In the genomic region with DNA sequence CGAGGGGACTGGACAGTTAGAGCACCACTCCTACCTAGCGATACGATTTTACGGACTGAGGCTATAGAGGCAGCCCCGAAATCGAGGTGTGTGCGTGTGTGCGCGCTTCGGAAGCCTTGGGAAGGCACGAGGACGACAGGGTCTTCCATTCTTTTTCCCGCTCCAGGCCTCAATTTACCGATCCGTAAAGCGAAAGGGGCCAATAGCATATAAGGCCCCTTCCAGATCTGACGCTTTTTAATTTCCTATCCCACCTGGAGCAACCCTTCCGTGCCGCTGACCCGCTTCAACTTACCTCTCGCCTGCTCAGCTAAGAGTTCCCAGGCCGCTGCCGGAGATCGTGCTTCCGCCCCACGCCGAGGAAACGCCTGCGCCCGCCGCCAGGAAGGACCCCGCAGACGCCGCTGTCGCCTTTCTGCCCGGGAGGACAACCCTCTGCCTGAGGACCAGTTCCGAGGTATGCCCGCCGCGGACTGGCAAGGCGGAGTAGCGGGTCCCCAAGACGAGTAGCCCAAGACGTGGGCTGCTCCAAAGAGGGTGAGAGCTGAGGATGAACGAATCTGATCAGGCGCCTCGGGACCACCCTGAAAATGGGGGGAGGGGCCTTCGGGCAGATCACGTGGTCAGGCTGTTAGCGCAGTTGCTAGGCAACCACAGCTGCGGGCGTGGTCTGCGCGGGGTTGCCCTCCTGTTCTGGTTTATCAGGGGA, we compare ENCODE assay signal across 1 cellular context.
TF ChIP-seq lines count a peak whose summit lies in the region.

EFTUD2 (minus strand) TSS at position 372 of the 709 bp plus-strand sequence. CDS start 4,924 bp downstream, outside the sequence.

TF ChIP-seq in HepG2, 621 proteins besides CTCF, POLR2A, EP300 and RAD21 (continued from another document and continues in another):
- TF ChIP-seq, protein P1, sequence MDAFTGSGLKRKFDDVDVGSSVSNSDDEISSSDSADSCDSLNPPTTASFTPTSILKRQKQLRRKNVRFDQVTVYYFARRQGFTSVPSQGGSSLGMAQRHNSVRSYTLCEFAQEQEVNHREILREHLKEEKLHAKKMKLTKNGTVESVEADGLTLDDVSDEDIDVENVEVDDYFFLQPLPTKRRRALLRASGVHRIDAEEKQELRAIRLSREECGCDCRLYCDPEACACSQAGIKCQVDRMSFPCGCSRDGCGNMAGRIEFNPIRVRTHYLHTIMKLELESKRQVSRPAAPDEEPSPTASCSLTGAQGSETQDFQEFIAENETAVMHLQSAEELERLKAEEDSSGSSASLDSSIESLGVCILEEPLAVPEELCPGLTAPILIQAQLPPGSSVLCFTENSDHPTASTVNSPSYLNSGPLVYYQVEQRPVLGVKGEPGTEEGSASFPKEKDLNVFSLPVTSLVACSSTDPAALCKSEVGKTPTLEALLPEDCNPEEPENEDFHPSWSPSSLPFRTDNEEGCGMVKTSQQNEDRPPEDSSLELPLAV (CRISPR knock-in tag; conservative IDR thresholded peaks at IDR 0.05; ENCODE audit: low read depth) = peak; percentile 77; the same call in 1 of the 2 replicates
- TF ChIP-seq BORCS8-MEF2B (CRISPR knock-in tag; IDR thresholded peaks at IDR 0.05) (peak; percentile 96), ZNF317 (CRISPR knock-in tag; IDR thresholded peaks at IDR 0.05) (peak; percentile 84; the same call in 1 of the 2 replicates), TBP (CRISPR knock-in tag; IDR thresholded peaks at IDR 0.05) (no peak; the same call in 1 of the 2 replicates), ZNF407 (CRISPR knock-in tag; IDR thresholded peaks at IDR 0.05; ENCODE audit: not compliant biosample characterization) (peak; percentile 90), GATAD2A (CRISPR knock-in tag; IDR thresholded peaks at IDR 0.05) (peak; percentile 82), RBM22 (optimal IDR thresholded peaks at IDR 0.05; ENCODE audit: low read length) (peak; percentile 54), ZNF747 (CRISPR knock-in tag; IDR thresholded peaks at IDR 0.05; ENCODE audit: borderline replicate concordance) (peak; percentile 96), KAT2B (IDR thresholded peaks at IDR 0.05; ENCODE audit: borderline replicate concordance, low read depth, low read length) (no peak), ELK4 (CRISPR knock-in tag; IDR thresholded peaks at IDR 0.05; ENCODE audit: borderline replicate concordance) (0 out of 2 replicates have a peak, but pooled peaks have one; percentile 82), IRF2 (CRISPR knock-in tag; IDR thresholded peaks at IDR 0.05) (peak; percentile 98), ZNF18 (CRISPR knock-in tag; IDR thresholded peaks at IDR 0.05; ENCODE audit: insufficient replicate concordance) (peak; percentile 41), NR2F2 (IDR thresholded peaks at IDR 0.05; ENCODE audit: borderline replicate concordance, low read depth) (peak; percentile 59; the same call in 1 of the 2 replicates), SYNCRIP (IDR thresholded peaks at IDR 0.05; ENCODE audit: insufficient read depth, low read depth, low read length) (no peak), POGZ (CRISPR knock-in tag; IDR thresholded peaks at IDR 0.05) (peak; percentile 85), ZNF790 (CRISPR knock-in tag; IDR thresholded peaks at IDR 0.05; ENCODE audit: borderline replicate concordance) (peak; percentile 79; the same call in 1 of the 2 replicates), ZNF614 (CRISPR knock-in tag; IDR thresholded peaks at IDR 0.05; ENCODE audit: borderline replicate concordance) (peak; percentile 97), GTF3A (CRISPR knock-in tag; conservative IDR thresholded peaks at IDR 0.05) (peak; percentile 98), CEBPB (IDR thresholded peaks at IDR 0.05; ENCODE audit: borderline replicate concordance, low read depth, low read length) (no peak), RARG (CRISPR knock-in tag; IDR thresholded peaks at IDR 0.05; ENCODE audit: low read depth) (peak; percentile 94; the same call in 1 of the 2 replicates), LCORL (IDR thresholded peaks at IDR 0.05) (peak; percentile 90), LCORL (CRISPR knock-in tag; IDR thresholded peaks at IDR 0.05) (no peak; the same call in none of the 2 replicates), ZMYM3 (CRISPR knock-in tag; IDR thresholded peaks at IDR 0.05) (no peak), SNAI1 (CRISPR knock-in tag; IDR thresholded peaks at IDR 0.05; ENCODE audit: borderline replicate concordance) (no peak), HOXA5 (CRISPR knock-in tag; IDR thresholded peaks at IDR 0.05) (peak; percentile 87), ZNF782 (CRISPR knock-in tag; IDR thresholded peaks at IDR 0.05; ENCODE audit: borderline replicate concordance) (peak; percentile 88; the same call in 1 of the 2 replicates), ZNF598 (CRISPR knock-in tag; IDR thresholded peaks at IDR 0.05; ENCODE audit: borderline replicate concordance) (peak; percentile 98), RBFOX2 (IDR thresholded peaks at IDR 0.05; ENCODE audit: low read depth, low read length) (peak; percentile 90), ZNF367 (CRISPR knock-in tag; IDR thresholded peaks at IDR 0.05; ENCODE audit: borderline replicate concordance) (peak; percentile 59; the same call in 1 of the 2 replicates), ZNF556 (CRISPR knock-in tag; IDR thresholded peaks at IDR 0.05; ENCODE audit: borderline replicate concordance) (peak; percentile 98; the same call in 1 of the 2 replicates), TGIF2 (CRISPR knock-in tag; IDR thresholded peaks at IDR 0.05) (no peak; the same call in 1 of the 2 replicates), TCF7L2 (IDR thresholded peaks at IDR 0.05; ENCODE audit: low read depth, low read length) (no peak), ZNF674 (CRISPR knock-in tag; IDR thresholded peaks at IDR 0.05; ENCODE audit: low read depth) (no peak), ZSCAN30 (CRISPR knock-in tag; IDR thresholded peaks at IDR 0.05) (peak; percentile 91; the same call in 1 of the 2 replicates), RELA (CRISPR knock-in tag; IDR thresholded peaks at IDR 0.05) (peak; percentile 87; the same call in 1 of the 2 replicates), ZNF431 (CRISPR knock-in tag; IDR thresholded peaks at IDR 0.05; ENCODE audit: borderline replicate concordance, low read depth) (peak; percentile 56; the same call in 1 of the 2 replicates), POLR2G (IDR thresholded peaks at IDR 0.05; ENCODE audit: low read depth, low read length) (peak; percentile 97), ZNF251 (CRISPR knock-in tag; IDR thresholded peaks at IDR 0.05) (0 out of 2 replicates have a peak, but pooled peaks have one; percentile 16), PCBP1 (IDR thresholded peaks at IDR 0.05; ENCODE audit: borderline replicate concordance, low read depth, low read length) (peak; percentile 93; the same call in 1 of the 2 replicates), WIZ (CRISPR knock-in tag; IDR thresholded peaks at IDR 0.05) (peak; percentile 57; the same call in 1 of the 2 replicates), ZNF788 (CRISPR knock-in tag; IDR thresholded peaks at IDR 0.05; ENCODE audit: borderline replicate concordance) (peak; percentile 97)
- TF ChIP-seq, protein P2, sequence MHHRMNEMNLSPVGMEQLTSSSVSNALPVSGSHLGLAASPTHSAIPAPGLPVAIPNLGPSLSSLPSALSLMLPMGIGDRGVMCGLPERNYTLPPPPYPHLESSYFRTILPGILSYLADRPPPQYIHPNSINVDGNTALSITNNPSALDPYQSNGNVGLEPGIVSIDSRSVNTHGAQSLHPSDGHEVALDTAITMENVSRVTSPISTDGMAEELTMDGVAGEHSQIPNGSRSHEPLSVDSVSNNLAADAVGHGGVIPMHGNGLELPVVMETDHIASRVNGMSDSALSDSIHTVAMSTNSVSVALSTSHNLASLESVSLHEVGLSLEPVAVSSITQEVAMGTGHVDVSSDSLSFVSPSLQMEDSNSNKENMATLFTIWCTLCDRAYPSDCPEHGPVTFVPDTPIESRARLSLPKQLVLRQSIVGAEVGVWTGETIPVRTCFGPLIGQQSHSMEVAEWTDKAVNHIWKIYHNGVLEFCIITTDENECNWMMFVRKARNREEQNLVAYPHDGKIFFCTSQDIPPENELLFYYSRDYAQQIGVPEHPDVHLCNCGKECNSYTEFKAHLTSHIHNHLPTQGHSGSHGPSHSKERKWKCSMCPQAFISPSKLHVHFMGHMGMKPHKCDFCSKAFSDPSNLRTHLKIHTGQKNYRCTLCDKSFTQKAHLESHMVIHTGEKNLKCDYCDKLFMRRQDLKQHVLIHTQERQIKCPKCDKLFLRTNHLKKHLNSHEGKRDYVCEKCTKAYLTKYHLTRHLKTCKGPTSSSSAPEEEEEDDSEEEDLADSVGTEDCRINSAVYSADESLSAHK (CRISPR knock-in tag; IDR thresholded peaks at IDR 0.05; ENCODE audit: borderline replicate concordance) = no peak
- TF ChIP-seq, protein P3, sequence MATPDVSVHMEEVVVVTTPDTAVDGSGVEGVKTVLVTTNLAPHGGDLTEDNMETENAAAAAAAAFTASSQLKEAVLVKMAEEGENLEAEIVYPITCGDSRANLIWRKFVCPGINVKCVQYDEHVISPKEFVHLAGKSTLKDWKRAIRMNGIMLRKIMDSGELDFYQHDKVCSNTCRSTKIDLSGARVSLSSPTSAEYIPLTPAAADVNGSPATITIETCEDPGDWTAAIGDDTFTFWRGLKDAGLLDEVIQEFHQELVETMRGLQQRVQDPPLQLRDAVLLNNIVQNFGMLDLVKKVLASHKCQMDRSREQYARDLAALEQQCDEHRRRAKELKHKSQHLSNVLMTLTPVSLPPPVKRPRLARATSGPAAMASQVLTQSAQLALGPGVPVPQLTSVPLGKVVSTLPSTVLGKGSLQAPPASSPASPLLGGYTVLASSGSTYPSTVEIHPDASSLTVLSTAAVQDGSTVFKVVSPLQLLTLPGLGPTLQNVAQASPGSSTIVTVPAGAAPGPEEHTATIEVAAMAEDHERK (CRISPR knock-in tag; IDR thresholded peaks at IDR 0.05; ENCODE audit: low read depth) = peak; percentile 88
- TF ChIP-seq, protein P4, sequence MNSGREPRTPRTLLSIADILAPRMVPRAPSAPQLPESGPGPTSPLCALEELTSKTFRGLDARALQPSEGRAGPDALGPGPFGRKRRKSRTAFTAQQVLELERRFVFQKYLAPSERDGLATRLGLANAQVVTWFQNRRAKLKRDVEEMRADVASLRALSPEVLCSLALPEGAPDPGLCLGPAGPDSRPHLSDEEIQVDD (CRISPR knock-in tag; IDR thresholded peaks at IDR 0.05; ENCODE audit: borderline replicate concordance) = no peak
